In genomic region chr5:4866817-4867216, GRCh38 we compare ENCODE assay signal across 35 cellular contexts.
"Had no signal": no experiment of that assay in that cellular context is flagged by ENCODE, and none has a peak within 500 bp of the region (broad histone marks: within the 10 kb centered on the region; RNA-seq: fewer than 3 reads in every experiment).

No MANE protein-coding gene starts in this region.

- DNase-seq: activated effector memory CD4-positive, alpha-beta T cell treated with anti-CD3 and anti-CD28 coated beads, Interleukin-2, amount 50 U/mL, for 16 hours; activated effector memory CD4-positive, alpha-beta T cell treated with Interleukin-2 at 50 U/mL for 16 hours; activated gamma-delta T cell; activated gamma-delta T cell treated with Interleukin-2 at 50 U/mL for 16 hours; activated naive CD4-positive, alpha-beta T cell; activated naive CD4-positive, alpha-beta T cell treated with anti-CD3 and anti-CD28 coated beads for 36 hours; activated naive CD4-positive, alpha-beta T cell treated with anti-CD3 and anti-CD28 coated beads, Interleukin-2, amount 10 ng/mL, durations not matched to agents 7 days and 5 days; activated naive CD4-positive, alpha-beta T cell treated with anti-CD3 and anti-CD28 coated beads, Interleukin-2, amount 50 U/mL, for 16 hours; activated naive CD4-positive, alpha-beta T cell treated with Interleukin-2 at 50 U/mL for 16 hours; activated naive CD8-positive, alpha-beta T cell treated with anti-CD3 and anti-CD28 coated beads for 36 hours; activated naive CD8-positive, alpha-beta T cell treated with anti-CD3 and anti-CD28 coated beads, Interleukin-2, amount 10 ng/mL, durations not matched to agents 7 days and 5 days; activated naive CD8-positive, alpha-beta T cell treated with anti-CD3 and anti-CD28 coated beads, Interleukin-2, amount 50 U/mL, for 24 hours; activated T-cell treated with anti-CD3 and anti-CD28 coated beads for 4 hours; activated T-cell treated with anti-CD3 and anti-CD28 coated beads, Interleukin-2, amount 50 U/mL, for 1 hour; activated T-cell treated with anti-CD3 and anti-CD28 coated beads, Interleukin-2, amount 50 U/mL, for 24 hours; activated T-cell treated with anti-CD3 and anti-CD28 coated beads, Interleukin-2, amount 50 U/mL, for 4 hours; activated T-cell treated with anti-CD3 and anti-CD28 coated beads, Interleukin-2, amount 50 U/mL, for 48 hours; activated T-cell treated with anti-CD3 and anti-CD28 coated beads, Interleukin-2, amount 50 U/mL, for 72 hours; adrenal gland; amniotic stem cell; amygdala; anterior cingulate cortex; aorta; body of pancreas; brain microvascular endothelial cell; caudate nucleus; central memory CD4-positive, alpha-beta T cell; cerebellar nuclear complex had no signal

- H3K9me3 ChIP-seq: adrenal gland, ascending aorta, body of pancreas, breast epithelium had no signal

- H3K27me3 ChIP-seq: adrenal gland, ascending aorta, body of pancreas, brain microvascular endothelial cell, breast epithelium, cardiac muscle cell had no signal

- ATAC-seq: activated naive CD4-positive, alpha-beta T cell treated with anti-CD3 and anti-CD28 coated beads, Interleukin-2, amount 50 U/mL, for 72 hours; activated naive CD8-positive, alpha-beta T cell treated with anti-CD3 and anti-CD28 coated beads, Interleukin-2, amount 50 U/mL, for 24 hours; activated T-cell treated with anti-CD3 and anti-CD28 coated beads, Interleukin-2, amount 50 U/mL, for 4 hours; activated T-cell treated with anti-CD3 and anti-CD28 coated beads, Interleukin-2, amount 50 U/mL, for 72 hours; activated T-helper 17 cell treated with anti-CD3 and anti-CD28 coated beads, Interleukin-2, amount 50 U/mL, for 72 hours; body of pancreas had no signal

- H3K27ac ChIP-seq: adrenal gland, ascending aorta, body of pancreas, brain microvascular endothelial cell, breast epithelium, cardiac muscle cell had no signal

- H3K4me1 ChIP-seq: adrenal gland, ascending aorta, body of pancreas, breast epithelium had no signal

- H3K4me3 ChIP-seq: adrenal gland, ascending aorta, body of pancreas, breast epithelium, cardiac muscle cell had no signal

- FAIRE-seq: astrocyte, bronchial epithelial cell had no signal

- H3K36me3 ChIP-seq: adrenal gland, ascending aorta, brain microvascular endothelial cell, breast epithelium, cardiac muscle cell had no signal
